Comparison of ENCODE assay signal across 10 cellular contexts in the genomic region with DNA sequence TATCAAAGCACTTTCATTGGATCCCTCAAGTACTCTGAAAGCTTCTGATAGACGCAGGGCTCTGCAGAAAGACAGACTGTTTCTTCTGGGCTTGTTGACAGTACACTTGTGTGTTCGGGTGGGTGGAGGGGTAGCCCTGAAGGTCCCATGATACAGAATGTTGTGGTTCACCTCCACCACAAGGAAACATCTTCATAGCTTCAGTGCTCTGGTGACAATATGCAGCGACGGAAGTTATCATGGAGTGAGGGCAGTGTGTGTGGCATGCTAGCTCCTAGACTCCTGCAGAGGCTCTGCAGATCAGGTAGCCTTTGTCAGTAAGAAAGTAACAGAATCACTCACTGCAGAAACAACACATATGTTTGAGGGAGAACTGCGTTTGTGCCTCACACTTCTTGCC.
"Had no signal": no experiment of that assay in that cellular context is flagged by ENCODE, and none has a peak within 500 bp of the region (broad histone marks: within the 10 kb centered on the region; RNA-seq: fewer than 3 reads in every experiment).

No MANE protein-coding gene starts in this region.

- H3K27me3 ChIP-seq: ovary, upper lobe of left lung had no signal

- H3K27ac Mint-ChIP-seq: activated CD4-positive, alpha-beta memory T cell treated with anti-CD3 and anti-CD28 coated beads for 36 hours; activated naive CD8-positive, alpha-beta T cell; T-helper 2 cell treated with Interferon-gamma antibody and Interleukin-4, amounts not matched to agents 5 μg/mL and 100 μg/mL, for 36 hours had no signal

- H3K27me3 Mint-ChIP-seq: activated naive CD8-positive, alpha-beta T cell had no signal

- H3K36me3 Mint-ChIP-seq: activated CD4-positive, alpha-beta memory T cell treated with anti-CD3 and anti-CD28 coated beads for 36 hours; activated naive CD8-positive, alpha-beta T cell had no signal

- H3K9me3 ChIP-seq: ovary, upper lobe of left lung had no signal

- H3K27ac ChIP-seq: ovary, upper lobe of left lung had no signal

- H3K4me3 ChIP-seq: ovary, upper lobe of left lung had no signal

- H3K4me3 Mint-ChIP-seq: activated CD4-positive, alpha-beta memory T cell treated with anti-CD3 and anti-CD28 coated beads for 36 hours; activated naive CD8-positive, alpha-beta T cell; activated T-cell treated with anti-CD3 and anti-CD28 coated beads, Interleukin-2, amount 50 U/mL, for 4 hours; T-helper 2 cell treated with Interferon-gamma antibody and Interleukin-4, amounts not matched to agents 5 μg/mL and 100 μg/mL, for 36 hours had no signal

- H3K36me3 ChIP-seq: ovary had no signal

- DNase-seq: activated CD4-positive, alpha-beta memory T cell treated with anti-CD3 and anti-CD28 coated beads for 36 hours; activated effector memory CD4-positive, alpha-beta T cell treated with anti-CD3 and anti-CD28 coated beads, Interleukin-2, amount 50 U/mL, for 16 hours; activated T-cell treated with anti-CD3 and anti-CD28 coated beads, Interleukin-2, amount 50 U/mL, for 4 hours; ovary; retina; small intestine; stimulated activated naive CD4-positive, alpha-beta T cell; upper lobe of left lung had no signal

- H3K9me3 Mint-ChIP-seq: activated CD4-positive, alpha-beta memory T cell treated with anti-CD3 and anti-CD28 coated beads for 36 hours; activated T-cell treated with anti-CD3 and anti-CD28 coated beads, Interleukin-2, amount 50 U/mL, for 4 hours; T-helper 2 cell treated with Interferon-gamma antibody and Interleukin-4, amounts not matched to agents 5 μg/mL and 100 μg/mL, for 36 hours had no signal
